12 cellular contexts compared by ENCODE assay signal in genomic region chr19:37362733-37363132, GRCh38. TPM values are rescaled to one million over a fixed set of nuclear protein-coding genes. Genes with fewer than 3 reads are reported as not detected.
DNase-seq lines count a peak whose midpoint lies in the region; TF ChIP-seq lines count a peak whose summit lies in the region.
"Had no signal": no experiment of that assay in that cellular context is flagged by ENCODE, and none has a peak within 500 bp of the region (broad histone marks: within the 10 kb centered on the region; RNA-seq: fewer than 3 reads in every experiment).

No MANE protein-coding gene starts in this region.

- no peak overlapping the region for H3K27ac ChIP-seq in testis
- H3K27ac ChIP-seq: BLaER1 treated with 17β-estradiol and CSF1 and Interleukin-3, amounts not matched to agents 10 nM and 100 nM had no signal

- peaks cover 3% of the 10 kb centered on the region for H3K36me3 ChIP-seq in testis (ENCODE audit: low read depth, missing control alignments)

- H3K36me3 Mint-ChIP-seq in endothelial cell (ENCODE audit: low read depth, unreplicated experiment): peaks cover 66% of the 10 kb centered on the region
- peaks cover 57% of the 10 kb centered on the region for H3K36me3 Mint-ChIP-seq in activated T-helper 1 cell treated with anti-CD3 and anti-CD28 coated beads, Interleukin-12 subunit alpha, Interleukin-12 subunit beta, Interleukin-2, Interleukin-4 antibody, amounts not matched to agents 30 ng/mL and 10 ng/mL and 1 ng/mL, durations not matched to agents 14 hours and 24 hours and 36 hours (ENCODE audit: low read depth)

- no peak for TF ChIP-seq CTCF in endothelial cell (IDR thresholded peaks at IDR 0.05; ENCODE audit: unreplicated experiment)
- peak; percentile 31 for TF ChIP-seq CTCF in retinal pigment epithelial cell (conservative IDR thresholded peaks at IDR 0.05; ENCODE audit: low read depth, low read length)
- no peak for TF ChIP-seq CTCF in testis (IDR thresholded peaks at IDR 0.05)

- TF ChIP-seq POLR2A in testis (IDR thresholded peaks at IDR 0.05): no peak

- WGBS in testis, 2 donors: 90 to 92% methylated on average over 2 to 6 of the region's 6 CpGs

- H3K9me3 Mint-ChIP-seq in endothelial cell (ENCODE audit: unreplicated experiment): peaks cover 27% of the 10 kb centered on the region
- H3K9me3 Mint-ChIP-seq in activated T-helper 1 cell treated with anti-CD3 and anti-CD28 coated beads, Interleukin-12 subunit alpha, Interleukin-12 subunit beta, Interleukin-2, Interleukin-4 antibody, amounts not matched to agents 30 ng/mL and 10 ng/mL and 1 ng/mL, durations not matched to agents 14 hours and 24 hours and 36 hours: peaks cover 71% of the 10 kb centered on the region

- H3K4me1 ChIP-seq in testis: no peaks in the 10 kb centered on the region

- H3K4me3 ChIP-seq in retinal pigment epithelial cell (ENCODE audit: low read length): no peak overlapping the region
- no peak overlapping the region for H3K4me3 ChIP-seq in testis
- H3K4me3 ChIP-seq: heart left ventricle had no signal

- no peaks in the 10 kb centered on the region for H3K27me3 ChIP-seq in testis
- H3K27me3 ChIP-seq: BLaER1 treated with 17β-estradiol and CSF1 and Interleukin-3, amounts not matched to agents 10 nM and 100 nM; heart left ventricle had no signal

- intact Hi-C loops in head of caudate nucleus (cut with DNase I) (no loop called here), testis (cut with DNase I; ENCODE audit: low total_unique reads) (no loop called here)
- intact Hi-C loops in activated T-helper 1 cell treated with anti-CD3 and anti-CD28 coated beads, Interleukin-12 subunit alpha, Interleukin-12 subunit beta, Interleukin-2, Interleukin-4 antibody, amounts not matched to agents 30 ng/mL and 10 ng/mL and 1 ng/mL, durations not matched to agents 14 hours and 24 hours and 36 hours (cut with micrococcal nuclease): no loop called here

- peak; percentile 2 for DNase-seq in activated CD4-positive, alpha-beta T cell treated with anti-CD3 and anti-CD28 coated beads, Interleukin-2, amount 50 U/mL, for 1 hour
- no peak for DNase-seq in activated CD4-positive, alpha-beta T cell treated with anti-CD3 and anti-CD28 coated beads for 1 hour
- DNase-seq in NAMALWA (ENCODE audit: low spot score) (peak; percentile 44), endothelial cell (ENCODE audit: low spot score) (no peak), retinal pigment epithelial cell (ENCODE audit: low read depth) (no peak), head of caudate nucleus (no peak), testis (no peak)
- no peak for DNase-seq in activated T-helper 1 cell treated with anti-CD3 and anti-CD28 coated beads, Interleukin-12 subunit alpha, Interleukin-12 subunit beta, Interleukin-2, Interleukin-4 antibody, amounts not matched to agents 30 ng/mL and 10 ng/mL and 1 ng/mL, durations not matched to agents 14 hours and 24 hours and 36 hours (ENCODE audit: low spot score)
- DNase-seq: activated CD4-positive, CD25-positive, alpha-beta regulatory T cell; heart left ventricle; MV-4-11 had no signal

- no peak overlapping the region for H3K27ac Mint-ChIP-seq in endothelial cell (ENCODE audit: unreplicated experiment)
- H3K27ac Mint-ChIP-seq in activated T-helper 1 cell treated with anti-CD3 and anti-CD28 coated beads, Interleukin-12 subunit alpha, Interleukin-12 subunit beta, Interleukin-2, Interleukin-4 antibody, amounts not matched to agents 30 ng/mL and 10 ng/mL and 1 ng/mL, durations not matched to agents 14 hours and 24 hours and 36 hours: no peak overlapping the region

- peaks cover 14% of the 10 kb centered on the region for H3K4me1 Mint-ChIP-seq in endothelial cell (ENCODE audit: unreplicated experiment)
- no peaks in the 10 kb centered on the region for H3K4me1 Mint-ChIP-seq in activated T-helper 1 cell treated with anti-CD3 and anti-CD28 coated beads, Interleukin-12 subunit alpha, Interleukin-12 subunit beta, Interleukin-2, Interleukin-4 antibody, amounts not matched to agents 30 ng/mL and 10 ng/mL and 1 ng/mL, durations not matched to agents 14 hours and 24 hours and 36 hours (ENCODE audit: low read depth)

- H3K9me3 ChIP-seq in testis: no peaks in the 10 kb centered on the region

- peaks cover 2% of the 10 kb centered on the region for H3K27me3 Mint-ChIP-seq in endothelial cell (ENCODE audit: unreplicated experiment)
- H3K27me3 Mint-ChIP-seq in activated T-helper 1 cell treated with anti-CD3 and anti-CD28 coated beads, Interleukin-12 subunit alpha, Interleukin-12 subunit beta, Interleukin-2, Interleukin-4 antibody, amounts not matched to agents 30 ng/mL and 10 ng/mL and 1 ng/mL, durations not matched to agents 14 hours and 24 hours and 36 hours (ENCODE audit: insufficient read depth): no peaks in the 10 kb centered on the region

- peak overlapping the region; percentile 70 for H3K4me3 Mint-ChIP-seq in endothelial cell (ENCODE audit: unreplicated experiment)
- no peak overlapping the region for H3K4me3 Mint-ChIP-seq in activated T-helper 1 cell treated with anti-CD3 and anti-CD28 coated beads, Interleukin-12 subunit alpha, Interleukin-12 subunit beta, Interleukin-2, Interleukin-4 antibody, amounts not matched to agents 30 ng/mL and 10 ng/mL and 1 ng/mL, durations not matched to agents 14 hours and 24 hours and 36 hours

RNA-seq across cellular contexts. Expression of gene ZNF527, which starts 8.2 kb away (rescaled TPM):
- total RNA-seq in endothelial cell (ENCODE audit: unreplicated experiment) (4.9 TPM), testis (10 to 100 TPM; 19.4 to 22.5 TPM)
- 6.8 TPM for polyA plus RNA-seq in testis (ENCODE audit: insufficient read depth, low read depth, low replicate concordance)
- total RNA-seq in activated T-helper 1 cell treated with anti-CD3 and anti-CD28 coated beads, Interleukin-12 subunit alpha, Interleukin-12 subunit beta, Interleukin-2, Interleukin-4 antibody, amounts not matched to agents 30 ng/mL and 10 ng/mL and 1 ng/mL, durations not matched to agents 14 hours and 24 hours and 36 hours: 3.9 and 4.5 TPM in 2 replicates

Comparison
In these comparisons a context has a peak if more than half of its experiments do, and no peak if none do; other contexts are left out.
1. DNase-seq: peak in activated CD4-positive, alpha-beta T cell treated with anti-CD3 and anti-CD28 coated beads, Interleukin-2, amount 50 U/mL, for 1 hour (single experiment) and NAMALWA (single experiment); none in activated CD4-positive, alpha-beta T cell treated with anti-CD3 and anti-CD28 coated beads for 1 hour (single experiment), endothelial cell (single experiment), retinal pigment epithelial cell (single experiment), head of caudate nucleus (0 of 42), testis (single experiment) and activated T-helper 1 cell treated with anti-CD3 and anti-CD28 coated beads, Interleukin-12 subunit alpha, Interleukin-12 subunit beta, Interleukin-2, Interleukin-4 antibody, amounts not matched to agents 30 ng/mL and 10 ng/mL and 1 ng/mL, durations not matched to agents 14 hours and 24 hours and 36 hours (single experiment).